Comparison of ENCODE assay signal across 16 cellular contexts in the genomic region with DNA sequence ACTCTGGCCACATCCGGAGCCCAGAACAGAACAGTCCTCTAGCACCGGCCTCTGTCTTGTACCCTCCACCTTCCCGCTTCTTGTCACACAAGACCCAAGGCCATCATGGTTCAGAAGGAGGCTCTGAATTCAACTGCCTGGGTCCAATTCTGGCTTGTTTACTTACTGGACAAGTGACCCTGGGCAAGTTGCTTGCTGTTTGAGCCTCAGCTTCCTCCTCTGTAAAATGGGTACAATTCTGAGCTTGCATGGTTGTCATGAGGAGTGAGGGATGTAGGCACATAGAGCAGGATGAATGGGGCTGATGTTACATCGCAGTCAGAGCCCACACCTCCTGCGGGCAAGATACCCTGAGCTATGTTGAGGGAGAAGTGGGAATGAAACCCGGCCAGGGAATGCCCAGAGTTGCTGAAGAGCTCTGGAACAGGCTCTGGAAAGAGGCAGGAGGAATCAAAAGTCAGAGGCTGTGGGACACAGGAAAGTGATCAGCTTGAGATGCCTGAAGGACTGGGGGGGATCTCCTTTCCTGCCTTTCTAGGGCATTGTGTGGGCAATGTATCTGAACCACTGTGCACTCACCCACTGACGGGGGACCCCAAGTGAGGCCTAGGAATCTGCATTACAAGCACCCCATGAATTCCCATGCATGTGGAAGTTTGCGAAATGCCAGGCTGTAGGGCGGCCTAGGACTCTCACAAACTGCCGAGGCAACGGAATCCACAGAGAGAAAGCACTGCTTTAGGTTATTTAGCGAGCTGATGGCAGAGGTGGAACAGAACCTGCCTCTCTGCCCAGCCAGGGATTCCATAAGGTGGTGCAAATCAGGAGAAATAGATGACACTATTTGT. TPM values are rescaled to one million over a fixed set of nuclear protein-coding genes. Genes with fewer than 3 reads are reported as not detected.
DNase-seq lines count a peak whose midpoint lies in the region; ATAC-seq and TF ChIP-seq lines count a peak whose summit lies in the region.
"Had no signal": no experiment of that assay in that cellular context is flagged by ENCODE, and none has a peak within 500 bp of the region (broad histone marks: within the 10 kb centered on the region; RNA-seq: fewer than 3 reads in every experiment).

No MANE protein-coding gene starts in this region.

- no peaks in the 10 kb centered on the region for H3K4me1 Mint-ChIP-seq in activated CD8-positive, alpha-beta memory T cell treated with anti-CD3 and anti-CD28 coated beads, Interleukin-2, amount 10 ng/mL, durations not matched to agents 7 days and 5 days

- no peak overlapping the region for H3K27ac Mint-ChIP-seq in activated CD8-positive, alpha-beta memory T cell treated with anti-CD3 and anti-CD28 coated beads, Interleukin-2, amount 10 ng/mL, durations not matched to agents 7 days and 5 days

- intact Hi-C loops in lower lobe of right lung (cut with DNase I), result no loop called here

- no peak overlapping the region for H3K4me3 Mint-ChIP-seq in activated CD8-positive, alpha-beta memory T cell treated with anti-CD3 and anti-CD28 coated beads, Interleukin-2, amount 10 ng/mL, durations not matched to agents 7 days and 5 days

- H3K27me3 ChIP-seq in BJ (ENCODE audit: control insufficient read depth, insufficient read depth, low read length), result no peaks in the 10 kb centered on the region
- no peaks in the 10 kb centered on the region for H3K27me3 ChIP-seq in lower lobe of right lung (ENCODE audit: low read depth)
- H3K27me3 ChIP-seq in smooth muscle cell (ENCODE audit: low read depth), result no peaks in the 10 kb centered on the region

- DNase-seq in BJ (ENCODE audit: low read depth) (no peak), choroid plexus epithelial cell (ENCODE audit: low read depth) (no peak), lower lobe of right lung (no peak), smooth muscle cell (lab: John Stamatoyannopoulos, UW; ENCODE audit: unreplicated experiment) (no peak), NCI-H345 (lab: John Stamatoyannopoulos, UW) (no peak), AG20443 (ENCODE audit: low spot score) (no peak)
- DNase-seq in activated CD8-positive, alpha-beta memory T cell treated with anti-CD3 and anti-CD28 coated beads, Interleukin-2, amount 10 ng/mL, durations not matched to agents 7 days and 5 days, result no peak
- DNase-seq: activated CD4-positive, alpha-beta T cell treated with anti-CD3 and anti-CD28 coated beads, Interleukin-2, amount 50 U/mL, for 4 hours; activated effector memory CD4-positive, alpha-beta T cell treated with Interleukin-2 at 50 U/mL for 16 hours; Karpas-422; NCI-H2081 treated with DMSO at 0.1 percent for 48 hours; retina had no signal

- peaks cover 51% of the 10 kb centered on the region for H3F3A ChIP-seq in smooth muscle cell (ENCODE audit: low read depth)

- CTCF ChIA-PET in BJ (lab: Yijun Ruan, JAX), result interaction anchor here (0.8 to 4.5 kb wide), 10 partner anchors 11 to 143 kb away, joined by 3 to 30 read pairs (median 4); no protein-coding TSS in a partner anchor
- CTCF ChIA-PET in activated CD8-positive, alpha-beta memory T cell treated with anti-CD3 and anti-CD28 coated beads, Interleukin-2, amount 10 ng/mL, durations not matched to agents 7 days and 5 days (lab: Charles Lee), result interaction anchor here (1.1 to 1.6 kb wide), 5 partner anchors 24 to 42 kb away, joined by 3 to 5 read pairs (median 3); no protein-coding TSS in a partner anchor

- H3K36me3 ChIP-seq in BJ (ENCODE audit: control insufficient read depth, insufficient read depth, low read length) (peaks cover 23% of the 10 kb centered on the region), lower lobe of right lung (peaks cover 5% of the 10 kb centered on the region), smooth muscle cell (ENCODE audit: low read depth) (no peaks in the 10 kb centered on the region)

- H3K4me1 ChIP-seq in lower lobe of right lung (peaks cover 8% of the 10 kb centered on the region), smooth muscle cell (ENCODE audit: low read depth) (peaks cover 46% of the 10 kb centered on the region)

- POLR2A ChIA-PET in BJ (lab: Charles Lee), result interaction anchor here (0.7 to 1.1 kb wide), 2 partner anchors 12 to 25 kb away, joined by 5 to 6 read pairs; no protein-coding TSS in a partner anchor

- H3K9me3 Mint-ChIP-seq in activated CD8-positive, alpha-beta memory T cell treated with anti-CD3 and anti-CD28 coated beads, Interleukin-2, amount 10 ng/mL, durations not matched to agents 7 days and 5 days (ENCODE audit: low read depth), result no peaks in the 10 kb centered on the region

- WGBS in smooth muscle cell (ENCODE audit: low lambda C conversion rate), result 78% methylated on average over 12 of the region's 12 CpGs

- no peak overlapping the region for H2AFZ ChIP-seq in smooth muscle cell (ENCODE audit: low read depth)

- peak overlapping the region; percentile 87 for H3K4me3 ChIP-seq in BJ (ENCODE audit: low read depth, low read length)
- peak overlapping the region; percentile 67 for H3K4me3 ChIP-seq in choroid plexus epithelial cell (ENCODE audit: low read depth, low read length)
- H3K4me3 ChIP-seq in lower lobe of right lung, result peak overlapping the region; percentile 54
- peak overlapping the region; percentile 52 for H3K4me3 ChIP-seq in smooth muscle cell

- peaks cover 69% of the 10 kb centered on the region for H3K79me2 ChIP-seq in smooth muscle cell (ENCODE audit: low read depth)

- H3K36me3 Mint-ChIP-seq in activated CD8-positive, alpha-beta memory T cell treated with anti-CD3 and anti-CD28 coated beads, Interleukin-2, amount 10 ng/mL, durations not matched to agents 7 days and 5 days, result no peaks in the 10 kb centered on the region

- TF ChIP-seq CTCF in BJ (IDR thresholded peaks at IDR 0.05; ENCODE audit: insufficient read depth, low read depth, low read length) (no peak), choroid plexus epithelial cell (conservative IDR thresholded peaks at IDR 0.05; ENCODE audit: low read depth, low read length) (no peak), lower lobe of right lung (IDR thresholded peaks at IDR 0.05) (no peak), smooth muscle cell (IDR thresholded peaks at IDR 0.05; ENCODE audit: borderline replicate concordance, insufficient read depth, poor library complexity, severe bottlenecking) (no peak)

- H3K9me3 ChIP-seq in lower lobe of right lung, result no peaks in the 10 kb centered on the region
- no peaks in the 10 kb centered on the region for H3K9me3 ChIP-seq in smooth muscle cell (replicated peaks; ENCODE audit: low read depth)

- peak overlapping the region; percentile 41 for H3K9ac ChIP-seq in smooth muscle cell (ENCODE audit: low read depth)

- H3K27ac ChIP-seq in lower lobe of right lung (peak overlapping the region; percentile 76), smooth muscle cell (ENCODE audit: low read depth) (peak overlapping the region; percentile 95)
- H3K27ac ChIP-seq: C4-2B had no signal

- peak overlapping the region; percentile 88 for H3K4me2 ChIP-seq in smooth muscle cell

- ATAC-seq in lower lobe of right lung (no peak), HG02970 (IDR thresholded peaks at IDR 0.05; ENCODE audit: low FRiP score, unreplicated experiment) (no peak)
- ATAC-seq in activated CD8-positive, alpha-beta memory T cell treated with anti-CD3 and anti-CD28 coated beads, Interleukin-2, amount 10 ng/mL, durations not matched to agents 7 days and 5 days, result no peak

- peaks cover 63% of the 10 kb centered on the region for H4K20me1 ChIP-seq in smooth muscle cell (ENCODE audit: low read depth)

- peaks cover 2% of the 10 kb centered on the region for H3K27me3 Mint-ChIP-seq in activated CD8-positive, alpha-beta memory T cell treated with anti-CD3 and anti-CD28 coated beads, Interleukin-2, amount 10 ng/mL, durations not matched to agents 7 days and 5 days

RNA-seq across cellular contexts. Expression of a gene that starts 29.4 kb away (rescaled TPM):
- 0.49 and 0.90 TPM in 2 replicates for polyA plus RNA-seq in BJ (2011; rRNA removed)
- polyA minus RNA-seq in BJ (2011; rRNA and poly(A)+ RNA removed), result 0.93 and 1.1 TPM in 2 replicates
- total RNA-seq in lower lobe of right lung, result not detected
- 12.0 and 24.8 TPM in 2 replicates for total RNA-seq in smooth muscle cell
- 10.4 and 11.6 TPM in 2 replicates for polyA plus RNA-seq in smooth muscle cell
- total RNA-seq in activated CD8-positive, alpha-beta memory T cell treated with anti-CD3 and anti-CD28 coated beads, Interleukin-2, amount 10 ng/mL, durations not matched to agents 7 days and 5 days, result not detected
- total RNA-seq: glomerular endothelial cell, lung microvascular endothelial cell had no signal

RNA-seq across cellular contexts. Expression of a gene that starts 50.6 kb away (rescaled TPM):
- 10.2 and 12.8 TPM in 2 replicates for polyA plus RNA-seq in BJ (2011; rRNA removed)
- polyA minus RNA-seq in BJ (2011; rRNA and poly(A)+ RNA removed), result 3.3 and 7.9 TPM in 2 replicates
- total RNA-seq in lower lobe of right lung, result 5.9 TPM
- total RNA-seq in smooth muscle cell, result 6.4 and 14.3 TPM in 2 replicates
- 13.4 and 17.2 TPM in 2 replicates for polyA plus RNA-seq in smooth muscle cell
- 10 to 100 TPM; 26.7 to 32.1 TPM for total RNA-seq in activated CD8-positive, alpha-beta memory T cell treated with anti-CD3 and anti-CD28 coated beads, Interleukin-2, amount 10 ng/mL, durations not matched to agents 7 days and 5 days

Comparison
In these comparisons a context has a peak if more than half of its experiments do, and no peak if none do; other contexts are left out.
1. RNA of a gene that starts 29.4 kb away (total RNA-seq): 12.0 to 24.8 TPM in smooth muscle cell; not detected in lower lobe of right lung (single experiment) and not detected in activated CD8-positive, alpha-beta memory T cell treated with anti-CD3 and anti-CD28 coated beads, Interleukin-2, amount 10 ng/mL, durations not matched to agents 7 days and 5 days; every median in the first group is over 10 times any median in the second.
2. Peak in every context shown above with its lines, with median percentiles within 50 percentile points of each other: H3K4me3 ChIP-seq.